In genomic region chr1:23542940-23543339, GRCh38 we compare ENCODE assay signal across 1 cellular context. TPM values are rescaled to one million over a fixed set of nuclear protein-coding genes. Genes with fewer than 3 reads are reported as not detected.
"Had no signal": no experiment of that assay in that cellular context is flagged by ENCODE, and none has a peak within 500 bp of the region (broad histone marks: within the 10 kb centered on the region; RNA-seq: fewer than 3 reads in every experiment).

No MANE protein-coding gene starts in this region.

RNA-seq across cellular contexts. Expression of gene ASAP3, which starts 59.0 kb away (rescaled TPM):
- polyA plus RNA-seq: immature natural killer cell had no signal
